24 cellular contexts compared by ENCODE assay signal in genomic region chr5:143226872-143227271, GRCh38.
"Had no signal": no experiment of that assay in that cellular context is flagged by ENCODE, and none has a peak within 500 bp of the region (broad histone marks: within the 10 kb centered on the region; RNA-seq: fewer than 3 reads in every experiment).

No MANE protein-coding gene starts in this region.

- H3K4me3 ChIP-seq: adrenal gland, ascending aorta, esophagus muscularis mucosa, heart right ventricle, ovary, spleen, testis, upper lobe of left lung had no signal

- DNase-seq: activated CD8-positive, alpha-beta memory T cell treated with anti-CD3 and anti-CD28 coated beads, Interleukin-2, amount 50 U/mL, for 48 hours; activated naive CD4-positive, alpha-beta T cell; activated T-cell treated with anti-CD3 and anti-CD28 coated beads, Interleukin-2, amount 50 U/mL, for 4 hours; adrenal gland; brain microvascular endothelial cell; effector memory CD8-positive, alpha-beta T cell; heart right ventricle; islet precursor cell; left cardiac atrium; mesenchymal stem cell; naive B cell; ovary; spleen; stimulated activated CD4-positive, alpha-beta T cell treated with anti-CD3 and anti-CD28 coated beads, Interleukin-4, amount 100 ng/mL, for 1 hour; stimulated activated naive CD4-positive, alpha-beta T cell; T1000; testis; upper lobe of left lung had no signal

- H3K9me3 Mint-ChIP-seq: activated T-cell treated with anti-CD3 and anti-CD28 coated beads, Interleukin-2, amount 50 U/mL, for 4 hours; activated T-helper 2 cell treated with anti-CD3 and anti-CD28 coated beads, Interferon-gamma antibody, Interleukin-2, Interleukin-4, amounts not matched to agents 10 μg/mL and 5 μg/mL and 100 μg/mL, durations not matched to agents 14 hours and 24 hours and 36 hours; effector memory CD8-positive, alpha-beta T cell; naive B cell; WTC11 had no signal

- ATAC-seq: activated T-cell treated with anti-CD3 and anti-CD28 coated beads, Interleukin-2, amount 50 U/mL, for 4 hours; effector memory CD8-positive, alpha-beta T cell; heart right ventricle; left cardiac atrium; sciatic nerve; WTC11 had no signal

- H3K36me3 Mint-ChIP-seq: naive B cell, WTC11 had no signal

- H3K27ac ChIP-seq: adrenal gland, ascending aorta, brain microvascular endothelial cell, esophagus muscularis mucosa, heart right ventricle, ovary, spleen, testis, upper lobe of left lung had no signal

- H3K4me3 Mint-ChIP-seq: activated naive CD8-positive, alpha-beta T cell; activated T-cell treated with anti-CD3 and anti-CD28 coated beads, Interleukin-2, amount 50 U/mL, for 4 hours; effector memory CD8-positive, alpha-beta T cell; naive B cell; WTC11 had no signal

- H3K9me3 ChIP-seq: adrenal gland, ascending aorta, esophagus muscularis mucosa, heart right ventricle, ovary, spleen, testis, upper lobe of left lung had no signal

- H3K27me3 ChIP-seq: adrenal gland, ascending aorta, brain microvascular endothelial cell, esophagus muscularis mucosa, heart right ventricle, ovary, spleen, testis, upper lobe of left lung had no signal

- H3K27me3 Mint-ChIP-seq: activated naive CD8-positive, alpha-beta T cell; effector memory CD8-positive, alpha-beta T cell; naive B cell had no signal

- H3K4me1 ChIP-seq: ascending aorta, testis had no signal

- H3K27ac Mint-ChIP-seq: activated T-helper 2 cell treated with anti-CD3 and anti-CD28 coated beads, Interferon-gamma antibody, Interleukin-2, Interleukin-4, amounts not matched to agents 10 μg/mL and 5 μg/mL and 100 μg/mL, durations not matched to agents 14 hours and 24 hours and 36 hours had no signal

- H3K36me3 ChIP-seq: adrenal gland, brain microvascular endothelial cell, ovary had no signal
